ENCODE assay signal across 8 cellular contexts in genomic region chr3:184298759-184299487, GRCh38. TPM values are rescaled to one million over a fixed set of nuclear protein-coding genes. Genes with fewer than 3 reads are reported as not detected.
A peak's percentile ranks its signal among the peaks of the same experiment; 100 is the strongest.
DNase-seq lines count a peak whose midpoint lies in the region; ATAC-seq and TF ChIP-seq lines count a peak whose summit lies in the region.

Gene PSMD2 (plus strand): TSS chr3:184299241. CDS start chr3:184299267, 26 bp downstream.

- no peaks in the 10 kb centered on the region for H3K27me3 Mint-ChIP-seq in naive B cell

- peak within 1 kb of the TSS; percentile 89 to 97 (median 92) for H3K4me3 Mint-ChIP-seq in naive B cell
- H3K4me3 Mint-ChIP-seq in stimulated activated effector memory CD8-positive, alpha-beta T cell treated with anti-CD3 and anti-CD28 coated beads, Interleukin-12 subunit alpha, Interleukin-12 subunit beta, amount 100 ng/mL, for 72 hours, result peak within 1 kb of the TSS; percentile 94

- peak; percentile 97 for DNase-seq in EH (ENCODE audit: low read depth)
- DNase-seq in H4 (ENCODE audit: low spot score), result peak; percentile 93
- DNase-seq in LNCaP clone FGC (ENCODE audit: low read depth), result peak; percentile 81
- DNase-seq in RPMI8226, result peak; percentile 98
- DNase-seq in activated T-helper 1 cell treated with anti-CD3 and anti-CD28 coated beads, Interleukin-2, amount 50 U/mL, for 16 hours (ENCODE audit: low read depth in 1 of 2, low spot score in 1 of 2), result peak; percentile 96 to 97
- DNase-seq in fibroblast of gingiva (ENCODE audit: low read depth), result peak; percentile 95
- DNase-seq in naive B cell, result peak; percentile 96
- peak; percentile 92 to 97 for DNase-seq in stimulated activated effector memory CD8-positive, alpha-beta T cell treated with anti-CD3 and anti-CD28 coated beads, Interleukin-12 subunit alpha, Interleukin-12 subunit beta, amount 100 ng/mL, for 72 hours (ENCODE audit: low spot score in 2 of 2)

- H3K36me3 Mint-ChIP-seq in naive B cell, result peaks cover 0 to 9% of the 10 kb centered on the region in 2 donors
- H3K36me3 Mint-ChIP-seq in stimulated activated effector memory CD8-positive, alpha-beta T cell treated with anti-CD3 and anti-CD28 coated beads, Interleukin-12 subunit alpha, Interleukin-12 subunit beta, amount 100 ng/mL, for 72 hours, result peaks cover 45% of the 10 kb centered on the region

- peak within 1 kb of the TSS; percentile 97 for H3K4me3 ChIP-seq in LNCaP clone FGC (ENCODE audit: low read depth, low read length)

- ATAC-seq in naive B cell (ENCODE audit: low read depth in 2 of 2), result peak; percentile 90 to 92
- peak; percentile 97 for ATAC-seq in stimulated activated effector memory CD8-positive, alpha-beta T cell treated with anti-CD3 and anti-CD28 coated beads, Interleukin-12 subunit alpha, Interleukin-12 subunit beta, amount 100 ng/mL, for 72 hours

- H3K9me3 Mint-ChIP-seq in naive B cell, result no peaks in the 10 kb centered on the region
- no peaks in the 10 kb centered on the region for H3K9me3 Mint-ChIP-seq in stimulated activated effector memory CD8-positive, alpha-beta T cell treated with anti-CD3 and anti-CD28 coated beads, Interleukin-12 subunit alpha, Interleukin-12 subunit beta, amount 100 ng/mL, for 72 hours

- peaks cover 14 to 32% (median 15%) of the 10 kb centered on the region in 3 donors for H3K4me1 Mint-ChIP-seq in naive B cell
- peaks cover 36% of the 10 kb centered on the region for H3K4me1 Mint-ChIP-seq in stimulated activated effector memory CD8-positive, alpha-beta T cell treated with anti-CD3 and anti-CD28 coated beads, Interleukin-12 subunit alpha, Interleukin-12 subunit beta, amount 100 ng/mL, for 72 hours

- TF ChIP-seq CTCF in LNCaP clone FGC (IDR thresholded peaks at IDR 0.05; ENCODE audit: control insufficient read depth, extremely low read depth, insufficient read depth), result no peak

- H3K27ac Mint-ChIP-seq in naive B cell, result peak within 1 kb of the TSS; percentile 33 to 95 (median 87)
- peak within 1 kb of the TSS; percentile 90 for H3K27ac Mint-ChIP-seq in stimulated activated effector memory CD8-positive, alpha-beta T cell treated with anti-CD3 and anti-CD28 coated beads, Interleukin-12 subunit alpha, Interleukin-12 subunit beta, amount 100 ng/mL, for 72 hours

RNA-seq across cellular contexts. Expression of gene PSMD2, which starts in this region (rescaled TPM):
- total RNA-seq in H4 (2014; rRNA removed; shearing (Covaris generic)), result 691 and 864 TPM in 2 replicates
- polyA plus RNA-seq in naive B cell (ENCODE audit: low read depth in 6 of 6), result 100 to 1,000 TPM; 144 to 190 (median 160) TPM

Comparison
In these comparisons a context has a peak if more than half of its experiments do, and no peak if none do; other contexts are left out.
1. Peak in every context shown above with its lines: DNase-seq, ATAC-seq and H3K4me3 ChIP-seq.